Comparison of ENCODE assay signal across 30 cellular contexts in the genomic region with DNA sequence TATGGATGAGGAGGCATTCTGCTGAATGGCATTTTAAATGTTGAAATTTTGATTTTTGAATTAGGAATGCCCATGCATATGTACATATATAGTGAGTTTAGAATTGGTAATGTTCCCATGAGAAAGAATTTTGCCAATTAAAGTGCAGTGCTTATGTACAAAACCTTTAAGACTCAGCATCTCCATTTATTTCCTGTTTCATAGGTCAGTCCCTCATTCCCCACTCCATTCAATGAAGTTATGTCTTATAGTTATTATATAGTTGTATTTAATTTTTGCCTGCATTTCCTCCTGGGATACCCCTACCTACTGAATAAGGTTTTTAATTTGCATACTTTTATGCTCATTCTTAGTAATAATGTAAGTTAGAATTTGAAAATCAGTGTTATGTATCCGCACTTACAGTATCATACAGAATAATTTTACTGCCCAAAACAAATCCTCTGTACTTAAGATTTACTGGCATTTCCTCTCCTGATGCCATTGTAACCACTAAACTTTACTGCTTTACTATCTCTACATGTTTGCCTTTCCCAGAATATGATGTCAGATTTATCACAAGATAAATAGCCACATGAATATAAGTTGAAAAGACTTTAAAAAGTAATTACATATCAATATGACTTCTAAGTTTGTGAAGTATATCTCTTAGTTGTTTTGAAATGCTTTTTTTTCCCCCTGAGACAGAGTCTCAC.
"Had no signal": no experiment of that assay in that cellular context is flagged by ENCODE, and none has a peak within 500 bp of the region (broad histone marks: within the 10 kb centered on the region; RNA-seq: fewer than 3 reads in every experiment).

No MANE protein-coding gene starts in this region.

- FAIRE-seq: bronchial epithelial cell, TTC549 had no signal

- H3K27ac ChIP-seq: ascending aorta, cardiac muscle cell, VCaP had no signal

- DNase-seq: activated B cell treated with CpG ODN at 0.5 μM for 24 hours; activated CD4-positive, alpha-beta memory T cell treated with anti-CD3 and anti-CD28 coated beads, Interleukin-2, amount 10 ng/mL, durations not matched to agents 7 days and 5 days; activated CD4-positive, alpha-beta T cell treated with anti-CD3 and anti-CD28 coated beads for 4 hours; activated CD4-positive, alpha-beta T cell treated with anti-CD3 and anti-CD28 coated beads, Interleukin-2, amount 10 ng/mL, durations not matched to agents 7 days and 5 days; activated CD4-positive, alpha-beta T cell treated with anti-CD3 and anti-CD28 coated beads, Interleukin-2, amount 50 U/mL, for 48 hours; activated CD4-positive, CD25-positive, alpha-beta regulatory T cell treated with anti-CD3 and anti-CD28 coated beads, Interleukin-2, amount 50 U/mL, for 72 hours; activated CD8-positive, alpha-beta memory T cell treated with anti-CD3 and anti-CD28 coated beads for 24 hours; activated CD8-positive, alpha-beta memory T cell treated with anti-CD3 and anti-CD28 coated beads, Interleukin-2, amount 10 ng/mL, durations not matched to agents 7 days and 5 days; activated CD8-positive, alpha-beta memory T cell treated with anti-CD3 and anti-CD28 coated beads, Interleukin-2, amount 50 U/mL, for 48 hours; activated CD8-positive, alpha-beta T cell treated with anti-CD3 and anti-CD28 coated beads, Interleukin-2, amount 10 ng/mL, durations not matched to agents 7 days and 5 days; activated effector memory CD4-positive, alpha-beta T cell treated with Interleukin-2 at 50 U/mL for 16 hours; activated gamma-delta T cell; activated naive CD4-positive, alpha-beta T cell treated with anti-CD3 and anti-CD28 coated beads, Interleukin-2, amount 10 ng/mL, durations not matched to agents 7 days and 5 days; activated naive CD4-positive, alpha-beta T cell treated with Interleukin-2 at 50 U/mL for 16 hours; activated naive CD8-positive, alpha-beta T cell treated with anti-CD3 and anti-CD28 coated beads, Interleukin-2, amount 10 ng/mL, durations not matched to agents 7 days and 5 days; activated naive CD8-positive, alpha-beta T cell treated with anti-CD3 and anti-CD28 coated beads, Interleukin-2, amount 50 U/mL, for 24 hours; activated T-cell treated with anti-CD3 and anti-CD28 coated beads, Interleukin-2, amount 50 U/mL, for 24 hours; activated T-cell treated with anti-CD3 and anti-CD28 coated beads, Interleukin-2, amount 50 U/mL, for 48 hours; amygdala; anterior cingulate cortex; caudate nucleus; cerebellar nuclear complex; T-helper 1 cell; T-helper 2 cell; T-helper 9 cell had no signal

- H3K4me3 ChIP-seq: ascending aorta, cardiac muscle cell had no signal

- H3K36me3 ChIP-seq: ascending aorta, cardiac muscle cell had no signal

- ATAC-seq: activated CD8-positive, alpha-beta memory T cell treated with anti-CD3 and anti-CD28 coated beads, Interleukin-2, amount 10 ng/mL, durations not matched to agents 7 days and 5 days; activated CD8-positive, alpha-beta T cell treated with anti-CD3 and anti-CD28 coated beads, Interleukin-2, amount 10 ng/mL, durations not matched to agents 7 days and 5 days; activated naive CD8-positive, alpha-beta T cell treated with anti-CD3 and anti-CD28 coated beads, Interleukin-2, amount 50 U/mL, for 24 hours had no signal

- H3K4me1 ChIP-seq: ascending aorta had no signal

- H3K27me3 ChIP-seq: ascending aorta, cardiac muscle cell had no signal
